24 cellular contexts compared by ENCODE assay signal in genomic region chr2:194815475-194815874, GRCh38.
"Had no signal": no experiment of that assay in that cellular context is flagged by ENCODE, and none has a peak within 500 bp of the region (broad histone marks: within the 10 kb centered on the region; RNA-seq: fewer than 3 reads in every experiment).

No MANE protein-coding gene starts in this region.

- H3K27me3 ChIP-seq: colonic mucosa, neutrophil, right lobe of liver, testis, transverse colon had no signal

- H3K27ac Mint-ChIP-seq: activated T-helper 1 cell treated with anti-CD3 and anti-CD28 coated beads, Interleukin-12 subunit alpha, Interleukin-12 subunit beta, Interleukin-2, Interleukin-4 antibody, amounts not matched to agents 30 ng/mL and 10 ng/mL and 1 ng/mL, durations not matched to agents 14 hours and 24 hours and 36 hours; mesothelial cell of epicardium; naive B cell; nephron progenitor cell; progenitor cell of endocrine pancreas had no signal

- ATAC-seq: left cardiac atrium; right lobe of liver; stimulated activated naive CD8-positive, alpha-beta T cell treated with anti-CD3 and anti-CD28 coated beads, Interleukin-15, Interleukin-2, amounts not matched to agents 100 U/mL and 50 U/mL, for 24 hours had no signal

- H3K4me3 Mint-ChIP-seq: activated T-helper 1 cell treated with anti-CD3 and anti-CD28 coated beads, Interleukin-12 subunit alpha, Interleukin-12 subunit beta, Interleukin-2, Interleukin-4 antibody, amounts not matched to agents 30 ng/mL and 10 ng/mL and 1 ng/mL, durations not matched to agents 14 hours and 24 hours and 36 hours; mesothelial cell of epicardium; naive B cell; nephron progenitor cell had no signal

- H3K4me1 ChIP-seq: colonic mucosa, right lobe of liver, testis, transverse colon had no signal

- H3K36me3 ChIP-seq: colonic mucosa, neutrophil, right lobe of liver, transverse colon had no signal

- H3K9me3 ChIP-seq: colonic mucosa, neutrophil, right lobe of liver, testis, transverse colon had no signal

- H3K9me3 Mint-ChIP-seq: activated T-helper 1 cell treated with anti-CD3 and anti-CD28 coated beads, Interleukin-12 subunit alpha, Interleukin-12 subunit beta, Interleukin-2, Interleukin-4 antibody, amounts not matched to agents 30 ng/mL and 10 ng/mL and 1 ng/mL, durations not matched to agents 14 hours and 24 hours and 36 hours; mesothelial cell of epicardium; naive B cell; nephron progenitor cell had no signal

- H3K27ac ChIP-seq: colonic mucosa, neutrophil, right lobe of liver, skin epidermis, testis, transverse colon, VCaP had no signal

- DNase-seq: activated CD4-positive, alpha-beta T cell treated with anti-CD3 and anti-CD28 coated beads for 4 hours; activated CD4-positive, alpha-beta T cell treated with anti-CD3 and anti-CD28 coated beads, Interleukin-2, amount 50 U/mL, for 4 hours; activated effector memory CD4-positive, alpha-beta T cell treated with anti-CD3 and anti-CD28 coated beads, Interleukin-2, amount 50 U/mL, for 16 hours; activated naive CD4-positive, alpha-beta T cell treated with anti-CD3 and anti-CD28 coated beads, Interleukin-2, amount 50 U/mL, for 16 hours; amygdala; colonic mucosa; effector memory CD4-positive, alpha-beta T cell; foreskin melanocyte; islet precursor cell; left cardiac atrium; naive B cell; nephron progenitor cell; right lobe of liver; stimulated activated CD4-positive, alpha-beta T cell treated with anti-CD3 and anti-CD28 coated beads, Interleukin-12 subunit alpha, Interleukin-12 subunit beta, amount 100 ng/mL, for 4 hours; stimulated activated CD4-positive, alpha-beta T cell treated with anti-CD3 and anti-CD28 coated beads, Interleukin-4, amount 100 ng/mL, for 1 hour; stimulated activated naive CD8-positive, alpha-beta T cell treated with anti-CD3 and anti-CD28 coated beads, Interleukin-15, Interleukin-2, amounts not matched to agents 100 U/mL and 50 U/mL, for 24 hours; testis; transverse colon had no signal

- H3K27me3 Mint-ChIP-seq: naive B cell, progenitor cell of endocrine pancreas had no signal

- H3K36me3 Mint-ChIP-seq: mesothelial cell of epicardium, naive B cell had no signal

- H3K4me1 Mint-ChIP-seq: mesothelial cell of epicardium, naive B cell, nephron progenitor cell had no signal

- H3K4me3 ChIP-seq: colonic mucosa, right lobe of liver, skin epidermis, testis, transverse colon had no signal
